In the genomic region with DNA sequence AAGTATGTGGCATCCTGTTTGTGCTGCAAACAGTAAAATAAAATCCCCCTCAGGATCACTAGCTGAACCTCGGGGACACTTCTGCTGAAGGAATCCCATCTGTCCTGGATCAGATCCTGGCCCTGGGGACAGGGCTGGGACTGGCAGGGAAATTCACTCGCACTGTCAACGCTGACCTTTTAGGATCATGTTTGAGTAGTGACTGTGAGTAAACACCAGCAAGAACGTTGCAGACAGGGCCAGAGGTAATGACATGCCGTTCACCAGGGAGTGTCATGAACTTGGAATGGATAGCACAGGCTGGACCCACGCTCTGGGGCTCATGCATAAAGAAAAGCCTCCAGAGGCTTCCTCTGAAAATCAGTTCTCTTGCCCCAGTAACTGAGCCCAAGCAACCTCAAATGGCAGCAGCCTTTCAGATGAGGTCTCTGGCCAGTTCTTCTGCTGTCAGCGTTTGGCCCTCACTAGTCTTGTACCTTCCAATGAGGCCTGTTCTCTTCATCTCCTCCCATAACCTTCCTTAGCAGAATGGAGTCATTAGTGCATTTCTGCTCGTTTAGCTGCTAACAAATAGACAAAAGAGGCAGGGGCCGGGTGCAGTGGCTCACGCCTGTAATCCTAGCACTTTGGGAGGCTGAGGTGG, we compare ENCODE assay signal across 13 cellular contexts. TPM values are rescaled to one million over a fixed set of nuclear protein-coding genes. Genes with fewer than 3 reads are reported as not detected.
DNase-seq lines count a peak whose midpoint lies in the region; ATAC-seq, FAIRE-seq and TF ChIP-seq lines count a peak whose summit lies in the region.
"Had no signal": no experiment of that assay in that cellular context is flagged by ENCODE, and none has a peak within 500 bp of the region (broad histone marks: within the 10 kb centered on the region; RNA-seq: fewer than 3 reads in every experiment).

No MANE protein-coding gene starts in this region.

- H3K27me3 ChIP-seq in bronchial epithelial cell (ENCODE audit: control insufficient read depth, insufficient read depth, low read length) (no peaks in the 10 kb centered on the region), right lobe of liver (no peaks in the 10 kb centered on the region), vagina (no peaks in the 10 kb centered on the region)

- peaks cover 0 to 40% (median 22%) of the 10 kb centered on the region in 4 donors for H3K4me1 ChIP-seq in right lobe of liver
- H3K4me1 ChIP-seq in vagina: peaks cover 14% of the 10 kb centered on the region

- TF ChIP-seq CTCF in bronchial epithelial cell (IDR thresholded peaks at IDR 0.05; ENCODE audit: insufficient read depth, low read length, severe bottlenecking) (no peak), right lobe of liver (IDR thresholded peaks at IDR 0.05) (no peak), vagina (IDR thresholded peaks at IDR 0.05) (no peak)

- H3K27ac ChIP-seq in right lobe of liver: peak overlapping the region; percentile 75 to 85 (median 78)
- H3K27ac ChIP-seq in vagina: peak overlapping the region; percentile 27

- WGBS in right lobe of liver (ENCODE audit: insufficient coverage, low coverage, low lambda C conversion rate, missing lambda C conversion rate): 30% methylated on average over 7 of the region's 10 CpGs

- no peak overlapping the region for H3K4me3 ChIP-seq in bronchial epithelial cell (ENCODE audit: low read depth, low read length)
- H3K4me3 ChIP-seq in right lobe of liver: peak overlapping the region; percentile 18 to 42 (median 31)
- no peak overlapping the region for H3K4me3 ChIP-seq in vagina

- ATAC-seq in right lobe of liver (peak; percentile 87 to 95 (median 91)), HG03108 (IDR thresholded peaks at IDR 0.05; ENCODE audit: unreplicated experiment) (no peak), HG03025 (IDR thresholded peaks at IDR 0.05; ENCODE audit: low FRiP score, unreplicated experiment) (no peak)
- ATAC-seq: activated CD8-positive, alpha-beta T cell treated with anti-CD3 and anti-CD28 coated beads for 36 hours; SK-N-SH treated with all-trans-retinoic acid at 6 μM for 48 hours had no signal

- DNase-seq in SIG-M5 treated with dmso at 0.1 percent for 504 hours (lab: John Stamatoyannopoulos, UW; ENCODE audit: unreplicated experiment) (peak; percentile 56), SIG-M5 (lab: John Stamatoyannopoulos, UW) (no peak), bronchial epithelial cell (ENCODE audit: low read depth) (peak; percentile 65), right lobe of liver (peak; percentile 74 to 92 (median 86)), vagina (ENCODE audit: extremely low spot score in 2 of 2) (no peak)
- no peak for DNase-seq in activated CD4-positive, alpha-beta T cell treated with anti-CD3 and anti-CD28 coated beads, Interleukin-2, amount 50 U/mL, for 4 hours
- DNase-seq: activated CD8-positive, alpha-beta T cell treated with anti-CD3 and anti-CD28 coated beads for 36 hours; MM.1S; naive thymus-derived CD4-positive, alpha-beta T cell had no signal

- H3K36me3 ChIP-seq in bronchial epithelial cell (ENCODE audit: control insufficient read depth, insufficient read depth, low read length) (no peaks in the 10 kb centered on the region), right lobe of liver (no peaks in the 10 kb centered on the region), vagina (no peaks in the 10 kb centered on the region)

- no peak for FAIRE-seq in bronchial epithelial cell (lab: Jason Lieb, UNC)

- intact Hi-C loops in right lobe of liver (cut with DNase I) (loop anchor here in 1 of 2 donors (5.0 to 10.0 kb wide), 2 partner anchors 87 to 210 kb away; no protein-coding TSS in a partner anchor), vagina (cut with DNase I) (no loop called here)

- TF ChIP-seq POLR2A in right lobe of liver (IDR thresholded peaks at IDR 0.05): no peak
- TF ChIP-seq POLR2A in vagina (IDR thresholded peaks at IDR 0.05): no peak

- H3K9me3 ChIP-seq in right lobe of liver (no peaks in the 10 kb centered on the region), vagina (no peaks in the 10 kb centered on the region)

RNA-seq across cellular contexts. Expression of gene BARX2, which starts 51.0 kb away (rescaled TPM):
- total RNA-seq in bronchial epithelial cell (2.9 and 8.1 TPM in 2 replicates), right lobe of liver (not detected), vagina (25.3 TPM)
- total RNA-seq: activated CD8-positive, alpha-beta T cell treated with anti-CD3 and anti-CD28 coated beads for 36 hours; B cell had no signal

Comparison
In these comparisons a context has a peak if more than half of its experiments do, and no peak if none do; other contexts are left out.
1. DNase-seq: peak in SIG-M5 treated with dmso at 0.1 percent for 504 hours (single experiment), bronchial epithelial cell (single experiment) and right lobe of liver (3 of 3); none in SIG-M5 (single experiment), vagina (0 of 2) and activated CD4-positive, alpha-beta T cell treated with anti-CD3 and anti-CD28 coated beads, Interleukin-2, amount 50 U/mL, for 4 hours (0 of 2).
2. H3K4me3 ChIP-seq: peak in right lobe of liver (3 of 3); none in bronchial epithelial cell (single experiment) and vagina (0 of 2).
3. ATAC-seq: peak in right lobe of liver (4 of 4); none in HG03108 (single experiment) and HG03025 (single experiment).